ENCODE assay signal across 26 cellular contexts in genomic region chr14:70924521-70924920, GRCh38.
"Had no signal": no experiment of that assay in that cellular context is flagged by ENCODE, and none has a peak within 500 bp of the region (broad histone marks: within the 10 kb centered on the region; RNA-seq: fewer than 3 reads in every experiment).

No MANE protein-coding gene starts in this region.

- H3K27me3 Mint-ChIP-seq: activated CD4-positive, alpha-beta T cell treated with anti-CD3 and anti-CD28 coated beads for 36 hours; dendritic cell treated with granulocyte-macrophage colony-stimulating factor and Interleukin-4, amounts not matched to agents 40 ng/mL and 50 ng/mL, for 4 days; naive thymus-derived CD8-positive, alpha-beta T cell; progenitor cell of endocrine pancreas had no signal

- H3K27me3 ChIP-seq: body of pancreas, cardiac muscle cell, foreskin keratinocyte, sigmoid colon, testis, upper lobe of left lung had no signal

- H3K4me3 Mint-ChIP-seq: activated CD4-positive, alpha-beta T cell treated with anti-CD3 and anti-CD28 coated beads for 36 hours; activated T-cell treated with anti-CD3 and anti-CD28 coated beads, Interleukin-2, amount 50 U/mL, for 4 hours; dendritic cell treated with granulocyte-macrophage colony-stimulating factor and Interleukin-4, amounts not matched to agents 40 ng/mL and 50 ng/mL, for 4 days; WTC11 had no signal

- H3K27ac ChIP-seq: body of pancreas, cardiac muscle cell, foreskin keratinocyte, lower lobe of right lung, sigmoid colon, SK-N-MC, testis, upper lobe of left lung had no signal

- H3K27ac Mint-ChIP-seq: activated CD4-positive, alpha-beta T cell treated with anti-CD3 and anti-CD28 coated beads for 36 hours; dendritic cell treated with granulocyte-macrophage colony-stimulating factor and Interleukin-4, amounts not matched to agents 40 ng/mL and 50 ng/mL, for 4 days; progenitor cell of endocrine pancreas; WTC11 had no signal

- DNase-seq: activated CD4-positive, alpha-beta T cell treated with anti-CD3 and anti-CD28 coated beads for 36 hours; activated CD8-positive, alpha-beta memory T cell treated with anti-CD3 and anti-CD28 coated beads, Interleukin-2, amount 50 U/mL, for 4 hours; activated naive CD4-positive, alpha-beta T cell treated with Interleukin-2 at 50 U/mL for 16 hours; activated T-cell treated with anti-CD3 and anti-CD28 coated beads, Interleukin-2, amount 50 U/mL, for 4 hours; anterior cingulate cortex; body of pancreas; effector CD8-positive, alpha-beta T cell; foreskin keratinocyte; left colon; lower lobe of right lung; naive thymus-derived CD8-positive, alpha-beta T cell; retina; sigmoid colon; stimulated activated CD4-positive, alpha-beta T cell treated with anti-CD3 and anti-CD28 coated beads, Interleukin-15, amount 100 ng/mL, for 24 hours; stimulated activated naive CD4-positive, alpha-beta T cell; T-helper 1 cell; T-helper 9 cell; testis; upper lobe of left lung had no signal

- H3K36me3 ChIP-seq: cardiac muscle cell, lower lobe of right lung, sigmoid colon, upper lobe of left lung had no signal

- H3K9me3 ChIP-seq: body of pancreas, lower lobe of right lung, sigmoid colon, testis, upper lobe of left lung had no signal

- ATAC-seq: activated CD4-positive, alpha-beta T cell treated with anti-CD3 and anti-CD28 coated beads for 36 hours; activated T-cell treated with anti-CD3 and anti-CD28 coated beads, Interleukin-2, amount 50 U/mL, for 4 hours; body of pancreas; foreskin keratinocyte; left colon; lower lobe of right lung; WTC11 had no signal

- H3K4me2 ChIP-seq: smooth muscle cell had no signal

- FAIRE-seq: keratinocyte had no signal

- H3K36me3 Mint-ChIP-seq: WTC11 had no signal

- H3K4me3 ChIP-seq: body of pancreas, cardiac muscle cell, lower lobe of right lung, sigmoid colon, SK-N-MC, smooth muscle cell, testis, upper lobe of left lung had no signal

- H3K4me1 ChIP-seq: testis had no signal

- H3K9me3 Mint-ChIP-seq: activated T-cell treated with anti-CD3 and anti-CD28 coated beads, Interleukin-2, amount 50 U/mL, for 4 hours; dendritic cell treated with granulocyte-macrophage colony-stimulating factor and Interleukin-4, amounts not matched to agents 40 ng/mL and 50 ng/mL, for 4 days; naive thymus-derived CD8-positive, alpha-beta T cell; WTC11 had no signal
